Comparison of ENCODE assay signal across 26 cellular contexts in the genomic region with DNA sequence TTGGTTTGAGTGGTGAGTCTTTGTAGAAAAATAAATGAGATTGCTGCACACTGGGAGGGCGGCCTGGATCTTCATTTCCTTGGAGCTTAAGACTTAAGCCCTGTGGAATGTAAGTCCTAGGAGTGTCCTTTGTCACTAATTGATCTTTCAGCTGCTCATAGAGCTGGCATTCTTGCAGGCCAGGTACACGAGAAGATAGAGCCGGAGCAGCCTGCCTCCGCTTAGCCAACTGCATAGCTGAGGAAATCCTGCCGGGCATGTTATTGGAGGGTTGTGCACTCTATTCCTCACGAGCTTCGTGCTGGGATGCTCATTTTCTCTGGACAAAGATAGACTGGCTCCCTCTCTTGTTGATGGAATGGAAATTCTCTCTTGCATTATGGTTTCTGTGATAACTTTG.
A peak's percentile ranks its signal among the peaks of the same experiment; 100 is the strongest.
DNase-seq lines count a peak whose midpoint lies in the region; ATAC-seq, FAIRE-seq and TF ChIP-seq lines count a peak whose summit lies in the region.
"Had no signal": no experiment of that assay in that cellular context is flagged by ENCODE, and none has a peak within 500 bp of the region (broad histone marks: within the 10 kb centered on the region; RNA-seq: fewer than 3 reads in every experiment).

No MANE protein-coding gene starts in this region.

- WGBS in HepG2 (ENCODE audit: low lambda C conversion rate), result 35% methylated on average over 7 of the region's 7 CpGs
- 70% methylated on average over 7 of the region's 7 CpGs for WGBS in prostate gland

- POLR2A ChIA-PET in HepG2 (lab: Yijun Ruan, JAX), result no interaction called here

- no peaks in the 10 kb centered on the region for H3K9me3 Mint-ChIP-seq in activated T-helper 2 cell treated with anti-CD3 and anti-CD28 coated beads, Interferon-gamma antibody, Interleukin-2, Interleukin-4, amounts not matched to agents 10 μg/mL and 5 μg/mL and 100 μg/mL, durations not matched to agents 14 hours and 24 hours and 36 hours
- H3K9me3 Mint-ChIP-seq: activated naive CD8-positive, alpha-beta T cell treated with anti-CD3 and anti-CD28 coated beads, Interleukin-2, amount 10 ng/mL, durations not matched to agents 7 days and 5 days; memory B cell; natural killer cell; WTC11 had no signal

- no peak for FAIRE-seq in HepG2 (lab: Jason Lieb, UNC)

- intact Hi-C loops in HepG2 (cut with micrococcal nuclease; ENCODE audit: unreplicated experiment) (loop anchor here (5.0 kb wide), 1 partner anchor 51 kb away; no protein-coding TSS in a partner anchor), prostate gland (cut with DNase I) (loop anchor here (5.0 kb wide), 1 partner anchor 136 kb away; a partner anchor contains a TSS)
- intact Hi-C loops in activated T-helper 2 cell treated with anti-CD3 and anti-CD28 coated beads, Interferon-gamma antibody, Interleukin-2, Interleukin-4, amounts not matched to agents 10 μg/mL and 5 μg/mL and 100 μg/mL, durations not matched to agents 14 hours and 24 hours and 36 hours (cut with micrococcal nuclease), result loop anchor here (10.0 kb wide), 1 partner anchor 88 kb away; no protein-coding TSS in a partner anchor

- H3K4me3 ChIP-seq in HepG2 (replicated peaks in 1 of 3; ENCODE audit: insufficient read depth in 1 of 3, low read depth in 2 of 3, low read length in 3 of 3), result no peak overlapping the region
- H3K4me3 ChIP-seq in prostate gland, result no peak overlapping the region
- H3K4me3 ChIP-seq: BLaER1, esophagus muscularis mucosa, SJCRH30, thoracic aorta had no signal

- CTCF ChIA-PET in HepG2 (lab: Yijun Ruan, JAX; ENCODE audit: low intra/inter-chr PET ratio, low total read pairs), result no interaction called here

- BruUV-seq in HepG2 (replicated peaks; lab: Mats Ljungman, UMichigan), result no TSS peak

- H3K4me1 ChIP-seq in HepG2 (ENCODE audit: insufficient read depth, low read length) (peaks cover 44% of the 10 kb centered on the region), prostate gland (replicated peaks) (no peaks in the 10 kb centered on the region)

- H3K27me3 Mint-ChIP-seq in activated T-helper 2 cell treated with anti-CD3 and anti-CD28 coated beads, Interferon-gamma antibody, Interleukin-2, Interleukin-4, amounts not matched to agents 10 μg/mL and 5 μg/mL and 100 μg/mL, durations not matched to agents 14 hours and 24 hours and 36 hours (ENCODE audit: low read depth), result peaks cover 51% of the 10 kb centered on the region

- H3K27ac Mint-ChIP-seq in activated T-helper 2 cell treated with anti-CD3 and anti-CD28 coated beads, Interferon-gamma antibody, Interleukin-2, Interleukin-4, amounts not matched to agents 10 μg/mL and 5 μg/mL and 100 μg/mL, durations not matched to agents 14 hours and 24 hours and 36 hours, result no peak overlapping the region
- H3K27ac Mint-ChIP-seq: activated naive CD8-positive, alpha-beta T cell treated with anti-CD3 and anti-CD28 coated beads, Interleukin-2, amount 10 ng/mL, durations not matched to agents 7 days and 5 days; memory B cell; natural killer cell; WTC11 had no signal

- no peak for TF ChIP-seq POLR2A in HepG2 (IDR thresholded peaks at IDR 0.05; ENCODE audit: insufficient read depth in 1 of 2, low read depth in 2 of 2, low read length in 2 of 2)
- no peak for TF ChIP-seq POLR2A in prostate gland (IDR thresholded peaks at IDR 0.05)

- H3K9ac ChIP-seq in HepG2 (ENCODE audit: insufficient read depth, low read depth, low read length), result no peak overlapping the region
- H3K9ac ChIP-seq: BLaER1 had no signal

- H3K4me1 Mint-ChIP-seq in activated T-helper 2 cell treated with anti-CD3 and anti-CD28 coated beads, Interferon-gamma antibody, Interleukin-2, Interleukin-4, amounts not matched to agents 10 μg/mL and 5 μg/mL and 100 μg/mL, durations not matched to agents 14 hours and 24 hours and 36 hours (ENCODE audit: low read depth), result peaks cover 2% of the 10 kb centered on the region

- H2AFZ ChIP-seq in HepG2 (ENCODE audit: low read length), result no peak overlapping the region

- in situ Hi-C loops in HepG2 (cut with HindIII; ENCODE audit: extremely low pct_ligation_motif_present, low pct_unique_long_range_greater_than_20kb), result loop anchor here (5.0 to 25.0 kb wide), 2 partner anchors 121 to 331 kb away; a partner anchor contains a TSS

- no peaks in the 10 kb centered on the region for H3K36me3 Mint-ChIP-seq in activated T-helper 2 cell treated with anti-CD3 and anti-CD28 coated beads, Interferon-gamma antibody, Interleukin-2, Interleukin-4, amounts not matched to agents 10 μg/mL and 5 μg/mL and 100 μg/mL, durations not matched to agents 14 hours and 24 hours and 36 hours (ENCODE audit: low read depth)
- H3K36me3 Mint-ChIP-seq: activated naive CD8-positive, alpha-beta T cell treated with anti-CD3 and anti-CD28 coated beads, Interleukin-2, amount 10 ng/mL, durations not matched to agents 7 days and 5 days; memory B cell; natural killer cell; WTC11 had no signal

- no peaks in the 10 kb centered on the region for H4K20me1 ChIP-seq in HepG2 (ENCODE audit: insufficient read depth, low read length)
- H4K20me1 ChIP-seq: BLaER1 had no signal

- H3K4me2 ChIP-seq in HepG2 (ENCODE audit: low read depth, low read length), result no peak overlapping the region
- H3K4me2 ChIP-seq: BLaER1 had no signal

- H3K9me3 ChIP-seq in HepG2 (ENCODE audit: low read length) (no peaks in the 10 kb centered on the region), prostate gland (no peaks in the 10 kb centered on the region)
- H3K9me3 ChIP-seq: BLaER1, esophagus muscularis mucosa, SJCRH30, thoracic aorta had no signal

- TF ChIP-seq CTCF in HepG2 (CRISPR knock-in tag; IDR thresholded peaks at IDR 0.05), result no peak
- TF ChIP-seq CTCF in prostate gland (IDR thresholded peaks at IDR 0.05), result no peak

- H3K27me3 ChIP-seq in HepG2 (ENCODE audit: control insufficient read depth in 1 of 2, insufficient read depth in 2 of 2, low read length in 2 of 2) (peaks cover 0 to 29% of the 10 kb centered on the region in 2 experiments; a peak in 4 of 5 replicates), prostate gland (replicated peaks; ENCODE audit: insufficient read depth) (no peaks in the 10 kb centered on the region)
- H3K27me3 ChIP-seq: SJCRH30 had no signal

- H3K36me3 ChIP-seq in HepG2 (replicated peaks in 1 of 2; ENCODE audit: control insufficient read depth in 1 of 2, insufficient read depth in 2 of 2, low read length in 2 of 2) (no peaks in the 10 kb centered on the region), prostate gland (no peaks in the 10 kb centered on the region)
- H3K36me3 ChIP-seq: BLaER1, brain microvascular endothelial cell, esophagus muscularis mucosa, SJCRH30, thoracic aorta had no signal

- no peaks in the 10 kb centered on the region for H3K79me2 ChIP-seq in HepG2 (ENCODE audit: insufficient read depth, low read length)

- no peak for TF ChIP-seq RAD21 in HepG2 (CRISPR knock-in tag; IDR thresholded peaks at IDR 0.05)

- ATAC-seq in HepG2 (no peak), GM18907 (IDR thresholded peaks at IDR 0.05; ENCODE audit: unreplicated experiment) (no peak)
- ATAC-seq: natural killer cell, PC-3, WTC11 had no signal

- peak; percentile 66 for DNase-seq in DMS79 treated with DMSO at 0.1 percent for 48 hours (lab: John Stamatoyannopoulos, UW)
- DNase-seq in DMS79 (lab: John Stamatoyannopoulos, UW), result no peak
- DNase-seq in cerebellar cortex (ENCODE audit: low spot score), result peak; percentile 88
- DNase-seq in HepG2 (ENCODE audit: low spot score), result no peak
- DNase-seq in superior temporal gyrus (ENCODE audit: extremely low spot score), result peak; percentile 42
- DNase-seq in activated T-helper 2 cell treated with anti-CD3 and anti-CD28 coated beads, Interferon-gamma antibody, Interleukin-2, Interleukin-4, amounts not matched to agents 10 μg/mL and 5 μg/mL and 100 μg/mL, durations not matched to agents 14 hours and 24 hours and 36 hours (ENCODE audit: low spot score), result no peak
- DNase-seq in prostate gland (ENCODE audit: low spot score), result no peak
- DNase-seq: activated CD8-positive, alpha-beta memory T cell treated with anti-CD3 and anti-CD28 coated beads for 24 hours; activated naive CD8-positive, alpha-beta T cell treated with anti-CD3 and anti-CD28 coated beads, Interleukin-2, amount 10 ng/mL, durations not matched to agents 7 days and 5 days; brain microvascular endothelial cell; hippocampal formation; KBM-7; natural killer cell; NCI-H2029 treated with DMSO at 0.1 percent for 48 hours; NCI-H69; PC-3; stimulated activated CD4-positive, alpha-beta T cell treated with anti-CD3 and anti-CD28 coated beads, Interleukin-12 subunit alpha, Interleukin-12 subunit beta, amount 100 ng/mL, for 4 hours; T-helper 2 cell had no signal

- H3K27ac ChIP-seq in HepG2 (ENCODE audit: extremely low read length, insufficient read depth, low read length), result no peak overlapping the region
- no peak overlapping the region for H3K27ac ChIP-seq in prostate gland
- H3K27ac ChIP-seq: 22Rv1, BLaER1, brain microvascular endothelial cell, esophagus muscularis mucosa, SJCRH30, thoracic aorta had no signal

- no peak overlapping the region for H3K4me3 Mint-ChIP-seq in activated T-helper 2 cell treated with anti-CD3 and anti-CD28 coated beads, Interferon-gamma antibody, Interleukin-2, Interleukin-4, amounts not matched to agents 10 μg/mL and 5 μg/mL and 100 μg/mL, durations not matched to agents 14 hours and 24 hours and 36 hours (ENCODE audit: low read depth)
- H3K4me3 Mint-ChIP-seq: activated naive CD8-positive, alpha-beta T cell treated with anti-CD3 and anti-CD28 coated beads, Interleukin-2, amount 10 ng/mL, durations not matched to agents 7 days and 5 days; memory B cell; natural killer cell; WTC11 had no signal

- TF ChIP-seq EP300 in HepG2 (IDR thresholded peaks at IDR 0.05; ENCODE audit: low read depth in 2 of 2, low read length in 2 of 2) (no peak), HepG2 (CRISPR knock-in tag; IDR thresholded peaks at IDR 0.05; ENCODE audit: borderline replicate concordance) (no peak)

TF ChIP-seq in HepG2, 621 proteins besides CTCF, POLR2A, EP300 and RAD21:
- TF ChIP-seq ZNF792 (CRISPR knock-in tag; IDR thresholded peaks at IDR 0.05), result no peak
- 0 out of 2 replicates have a peak, but pooled peaks have one; percentile 7 for TF ChIP-seq STAG1 (CRISPR knock-in tag; IDR thresholded peaks at IDR 0.05)

Comparison
In these comparisons a context has a peak if more than half of its experiments do, and no peak if none do; other contexts are left out.
1. DNase-seq: peak in DMS79 treated with DMSO at 0.1 percent for 48 hours (single experiment), cerebellar cortex (single experiment) and superior temporal gyrus (single experiment); none in DMS79 (single experiment), HepG2 (single experiment), activated T-helper 2 cell treated with anti-CD3 and anti-CD28 coated beads, Interferon-gamma antibody, Interleukin-2, Interleukin-4, amounts not matched to agents 10 μg/mL and 5 μg/mL and 100 μg/mL, durations not matched to agents 14 hours and 24 hours and 36 hours (single experiment) and prostate gland (single experiment).